1 cellular context compared by ENCODE assay signal in the genomic region with DNA sequence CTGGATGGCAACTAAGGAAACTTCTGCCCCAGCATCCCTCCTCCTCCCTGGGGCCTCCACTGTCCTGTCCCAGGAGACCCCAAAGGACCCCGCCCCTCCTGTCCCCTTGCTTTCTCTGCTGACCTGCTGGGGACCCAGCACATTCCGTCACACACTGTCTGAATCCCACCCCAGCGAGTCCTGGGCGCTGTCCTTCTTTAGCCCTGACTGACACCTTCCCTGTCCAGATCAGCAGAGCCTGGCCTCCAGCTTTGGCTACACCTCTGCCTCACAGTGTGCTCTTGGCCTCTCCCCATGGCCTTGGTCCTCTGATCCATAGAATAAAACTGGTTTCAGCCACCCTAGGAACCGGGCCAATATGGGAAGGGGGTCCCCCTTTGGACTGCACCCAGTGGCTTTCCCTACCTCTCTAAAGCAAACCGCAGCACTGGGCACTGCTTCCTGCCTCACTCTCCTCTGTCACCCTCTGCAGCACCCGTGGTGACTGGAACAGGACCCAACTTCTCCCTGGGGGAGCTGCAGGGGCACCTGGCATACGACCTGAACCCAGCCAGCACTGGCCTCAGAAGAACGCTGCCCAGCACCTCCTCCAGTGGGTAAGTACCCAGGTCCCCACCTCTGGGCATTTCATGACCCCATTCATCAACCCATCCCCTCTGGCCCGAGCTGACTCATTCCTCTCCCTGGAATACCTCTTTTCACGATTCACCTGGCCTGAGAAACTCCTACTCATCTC.
TF ChIP-seq lines count a peak whose summit lies in the region.

No MANE protein-coding gene starts in this region.

TF ChIP-seq in HepG2, 621 proteins besides CTCF, POLR2A, EP300 and RAD21:
- TF ChIP-seq DPF2 (CRISPR knock-in tag; IDR thresholded peaks at IDR 0.05; ENCODE audit: borderline replicate concordance, low read depth) (no peak), ZFP90 (CRISPR knock-in tag; IDR thresholded peaks at IDR 0.05; ENCODE audit: borderline replicate concordance) (peak; percentile 99), NAIF1 (CRISPR knock-in tag; IDR thresholded peaks at IDR 0.05; ENCODE audit: borderline replicate concordance) (no peak), ZNF589 (CRISPR knock-in tag; conservative IDR thresholded peaks at IDR 0.05) (no peak), ZNF143 (CRISPR knock-in tag; IDR thresholded peaks at IDR 0.05) (no peak)
